ENCODE assay signal across 8 cellular contexts in genomic region chr17:40071720-40072480, GRCh38.
DNase-seq lines count a peak whose midpoint lies in the region; ATAC-seq and TF ChIP-seq lines count a peak whose summit lies in the region.

No MANE protein-coding gene starts in this region.

- H3K27ac ChIP-seq in HL-60 (replicated peaks) = peak overlapping the region; percentile 88

- no peak overlapping the region for H3K27ac Mint-ChIP-seq in activated naive CD8-positive, alpha-beta T cell treated with anti-CD3 and anti-CD28 coated beads, Interleukin-2, amount 50 U/mL, for 24 hours

- H3K4me3 ChIP-seq in HL-60 (replicated peaks; ENCODE audit: insufficient read depth, low read length) = no peak overlapping the region

- no peak for ATAC-seq in HG02759 (IDR thresholded peaks at IDR 0.05; ENCODE audit: unreplicated experiment)
- ATAC-seq in activated naive CD8-positive, alpha-beta T cell treated with anti-CD3 and anti-CD28 coated beads, Interleukin-2, amount 50 U/mL, for 24 hours = no peak
- no peak for ATAC-seq in HG03159 (IDR thresholded peaks at IDR 0.05; ENCODE audit: unreplicated experiment)

- no peaks in the 10 kb centered on the region for H3K36me3 Mint-ChIP-seq in activated naive CD8-positive, alpha-beta T cell treated with anti-CD3 and anti-CD28 coated beads, Interleukin-2, amount 50 U/mL, for 24 hours (ENCODE audit: low read depth)

- H3K4me3 Mint-ChIP-seq in activated naive CD8-positive, alpha-beta T cell treated with anti-CD3 and anti-CD28 coated beads, Interleukin-2, amount 50 U/mL, for 24 hours = no peak overlapping the region

- no peaks in the 10 kb centered on the region for H3K27me3 ChIP-seq in HL-60 (ENCODE audit: insufficient read depth, poor library complexity, severe bottlenecking)

- no peaks in the 10 kb centered on the region for H3K27me3 Mint-ChIP-seq in activated naive CD8-positive, alpha-beta T cell treated with anti-CD3 and anti-CD28 coated beads, Interleukin-2, amount 50 U/mL, for 24 hours

- peak; percentile 63 to 91 for DNase-seq in HL-60 (ENCODE audit: low read depth in 1 of 2, low spot score in 1 of 2)
- DNase-seq in NCI-H774 (lab: John Stamatoyannopoulos, UW) = peak; percentile 87
- peak; percentile 57 to 74 for DNase-seq in erythroblast (lab: John Stamatoyannopoulos, UW)
- DNase-seq in nucleus accumbens (lab: John Stamatoyannopoulos, UW) = peak in 54 of 56 donors; percentile 64 to 97 (median 90)
- DNase-seq in activated naive CD8-positive, alpha-beta T cell treated with anti-CD3 and anti-CD28 coated beads, Interleukin-2, amount 50 U/mL, for 24 hours = no peak
- no peak for DNase-seq in activated CD8-positive, alpha-beta memory T cell treated with anti-CD3 and anti-CD28 coated beads, Interleukin-2, amount 50 U/mL, for 4 hours

- no peak for TF ChIP-seq POLR2A in erythroblast (IDR thresholded peaks at IDR 0.05; ENCODE audit: low read length)

- peaks cover 74% of the 10 kb centered on the region for H3K4me1 Mint-ChIP-seq in activated naive CD8-positive, alpha-beta T cell treated with anti-CD3 and anti-CD28 coated beads, Interleukin-2, amount 50 U/mL, for 24 hours

- TF ChIP-seq CTCF in HL-60 (IDR thresholded peaks at IDR 0.05; ENCODE audit: insufficient read depth, low read length) = no peak

- no peaks in the 10 kb centered on the region for H3K9me3 Mint-ChIP-seq in activated naive CD8-positive, alpha-beta T cell treated with anti-CD3 and anti-CD28 coated beads, Interleukin-2, amount 50 U/mL, for 24 hours

Comparison
In these comparisons a context has a peak if more than half of its experiments do, and no peak if none do; other contexts are left out.
1. DNase-seq: peak in HL-60 (2 of 2), NCI-H774 (single experiment), erythroblast (2 of 2) and nucleus accumbens (54 of 56); none in activated naive CD8-positive, alpha-beta T cell treated with anti-CD3 and anti-CD28 coated beads, Interleukin-2, amount 50 U/mL, for 24 hours (single experiment) and activated CD8-positive, alpha-beta memory T cell treated with anti-CD3 and anti-CD28 coated beads, Interleukin-2, amount 50 U/mL, for 4 hours (single experiment).